33 cellular contexts compared by ENCODE assay signal in genomic region chr3:116085456-116085855, GRCh38.
DNase-seq lines count a peak whose midpoint lies in the region; ATAC-seq and TF ChIP-seq lines count a peak whose summit lies in the region.
"Had no signal": no experiment of that assay in that cellular context is flagged by ENCODE, and none has a peak within 500 bp of the region (broad histone marks: within the 10 kb centered on the region; RNA-seq: fewer than 3 reads in every experiment).

No MANE protein-coding gene starts in this region.

- TF ChIP-seq CTCF in fibroblast of mammary gland (conservative IDR thresholded peaks at IDR 0.05; ENCODE audit: control insufficient read depth, insufficient read depth, low read depth, low read length), result no peak

- no peaks in the 10 kb centered on the region for H3K27me3 Mint-ChIP-seq in activated naive CD4-positive, alpha-beta T cell treated with anti-CD3 and anti-CD28 coated beads, Interleukin-2, amount 10 ng/mL, durations not matched to agents 7 days and 5 days
- H3K27me3 Mint-ChIP-seq: activated CD8-positive, alpha-beta T cell treated with anti-CD3 and anti-CD28 coated beads for 36 hours had no signal

- CTCF ChIA-PET in activated naive CD4-positive, alpha-beta T cell treated with anti-CD3 and anti-CD28 coated beads, Interleukin-2, amount 10 ng/mL, durations not matched to agents 7 days and 5 days (lab: Charles Lee), result no interaction called here

- no peaks in the 10 kb centered on the region for H3K9me3 Mint-ChIP-seq in activated naive CD4-positive, alpha-beta T cell treated with anti-CD3 and anti-CD28 coated beads, Interleukin-2, amount 10 ng/mL, durations not matched to agents 7 days and 5 days

- DNase-seq in HuH-7.5 (ENCODE audit: low spot score), result peak; percentile 6
- DNase-seq in NCI-H1048 (lab: John Stamatoyannopoulos, UW), result peak; percentile 62
- DNase-seq in SIG-M5 treated with dmso at 0.1 percent for 504 hours (lab: John Stamatoyannopoulos, UW; ENCODE audit: unreplicated experiment), result peak; percentile 94
- DNase-seq in fibroblast of mammary gland (ENCODE audit: low read depth), result peak; percentile 16
- no peak for DNase-seq in activated naive CD4-positive, alpha-beta T cell treated with anti-CD3 and anti-CD28 coated beads, Interleukin-2, amount 10 ng/mL, durations not matched to agents 7 days and 5 days
- DNase-seq: activated CD8-positive, alpha-beta memory T cell treated with anti-CD3 and anti-CD28 coated beads, Interleukin-2, amount 50 U/mL, for 48 hours; activated CD8-positive, alpha-beta T cell treated with anti-CD3 and anti-CD28 coated beads for 36 hours; activated naive CD4-positive, alpha-beta T cell treated with Interleukin-2 at 50 U/mL for 16 hours; brain microvascular endothelial cell; cerebellar nuclear complex; dermis blood vessel endothelial cell; DMS53; hippocampal formation; left cardiac atrium; MG63; mucosa of descending colon; natural killer cell; NCI-H1436 treated with DMSO at 0.1 percent for 48 hours; NCI-H226; NCI-H748 treated with DMSO at 0.1 percent for 48 hours; occipital lobe; psoas muscle; stimulated activated CD4-positive, alpha-beta T cell treated with anti-CD3 and anti-CD28 coated beads, Interleukin-15, amount 100 ng/mL, for 24 hours; stimulated activated CD4-positive, alpha-beta T cell treated with anti-CD3 and anti-CD28 coated beads, Interleukin-4, amount 100 ng/mL, for 4 hours; tibial artery had no signal

- no peak overlapping the region for H3K4me3 ChIP-seq in fibroblast of mammary gland (ENCODE audit: control insufficient read depth, low read depth, low read length)
- H3K4me3 ChIP-seq: BLaER1 treated with 17β-estradiol and CSF1 and Interleukin-3, amounts not matched to agents 10 nM and 100 nM; GM23338; lung; MG63; mucosa of descending colon; psoas muscle; tibial artery had no signal

- no peak overlapping the region for H3K27ac Mint-ChIP-seq in activated naive CD4-positive, alpha-beta T cell treated with anti-CD3 and anti-CD28 coated beads, Interleukin-2, amount 10 ng/mL, durations not matched to agents 7 days and 5 days
- H3K27ac Mint-ChIP-seq: activated CD8-positive, alpha-beta T cell treated with anti-CD3 and anti-CD28 coated beads for 36 hours; activated T-helper 1 cell treated with anti-CD3 and anti-CD28 coated beads, Interleukin-12 subunit alpha, Interleukin-12 subunit beta, Interleukin-2, Interleukin-4 antibody, amounts not matched to agents 30 ng/mL and 10 ng/mL and 1 ng/mL, durations not matched to agents 14 hours and 24 hours and 36 hours; GM23338; natural killer cell had no signal

- H3K4me3 Mint-ChIP-seq in activated naive CD4-positive, alpha-beta T cell treated with anti-CD3 and anti-CD28 coated beads, Interleukin-2, amount 10 ng/mL, durations not matched to agents 7 days and 5 days, result no peak overlapping the region
- H3K4me3 Mint-ChIP-seq: activated CD8-positive, alpha-beta T cell treated with anti-CD3 and anti-CD28 coated beads for 36 hours; activated T-helper 1 cell treated with anti-CD3 and anti-CD28 coated beads, Interleukin-12 subunit alpha, Interleukin-12 subunit beta, Interleukin-2, Interleukin-4 antibody, amounts not matched to agents 30 ng/mL and 10 ng/mL and 1 ng/mL, durations not matched to agents 14 hours and 24 hours and 36 hours; GM23338; natural killer cell had no signal

- H3K36me3 Mint-ChIP-seq in activated naive CD4-positive, alpha-beta T cell treated with anti-CD3 and anti-CD28 coated beads, Interleukin-2, amount 10 ng/mL, durations not matched to agents 7 days and 5 days, result no peaks in the 10 kb centered on the region

- ATAC-seq in GM19452 (IDR thresholded peaks at IDR 0.05; ENCODE audit: unreplicated experiment) (no peak), GM18858 (IDR thresholded peaks at IDR 0.05; ENCODE audit: unreplicated experiment) (no peak), HG03175 (IDR thresholded peaks at IDR 0.05; ENCODE audit: unreplicated experiment) (no peak)
- ATAC-seq: activated CD8-positive, alpha-beta T cell treated with anti-CD3 and anti-CD28 coated beads for 36 hours; esophagus mucosa; GM23338; left cardiac atrium; mucosa of descending colon; natural killer cell; psoas muscle had no signal

- H3K4me1 Mint-ChIP-seq in activated naive CD4-positive, alpha-beta T cell treated with anti-CD3 and anti-CD28 coated beads, Interleukin-2, amount 10 ng/mL, durations not matched to agents 7 days and 5 days, result no peaks in the 10 kb centered on the region
- H3K4me1 Mint-ChIP-seq: natural killer cell had no signal
